Comparison of ENCODE assay signal across 28 cellular contexts in the genomic region with DNA sequence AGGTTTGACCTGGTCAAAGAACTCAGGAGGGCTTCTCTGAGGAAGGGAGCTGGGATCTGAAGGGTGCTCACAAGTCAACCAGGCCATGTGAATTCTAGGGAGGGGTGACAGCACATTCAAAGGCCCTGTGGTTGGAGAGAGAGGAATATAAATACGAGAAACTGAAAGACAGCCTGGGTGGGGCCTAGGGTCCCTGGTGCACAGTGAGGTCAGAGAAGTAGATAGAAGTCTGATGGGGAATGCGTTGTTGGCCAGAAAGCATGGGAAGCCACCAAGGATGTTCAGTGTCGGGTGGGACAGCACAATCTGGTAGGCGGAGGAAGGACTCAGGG.
"Had no signal": no experiment of that assay in that cellular context is flagged by ENCODE, and none has a peak within 500 bp of the region (broad histone marks: within the 10 kb centered on the region; RNA-seq: fewer than 3 reads in every experiment).

No MANE protein-coding gene starts in this region.

- DNase-seq: activated CD4-positive, alpha-beta T cell treated with anti-CD3 and anti-CD28 coated beads for 4 hours; activated CD8-positive, alpha-beta memory T cell treated with anti-CD3 and anti-CD28 coated beads, Interleukin-2, amount 50 U/mL, for 4 hours; activated CD8-positive, alpha-beta T cell treated with anti-CD3 and anti-CD28 coated beads for 36 hours; activated gamma-delta T cell treated with Interleukin-2 at 50 U/mL for 16 hours; activated naive CD4-positive, alpha-beta T cell treated with anti-CD3 and anti-CD28 coated beads, Interleukin-2, amount 10 ng/mL, durations not matched to agents 7 days and 5 days; activated naive CD8-positive, alpha-beta T cell treated with anti-CD3 and anti-CD28 coated beads for 36 hours; activated T-cell treated with anti-CD3 and anti-CD28 coated beads, Interleukin-2, amount 50 U/mL, for 72 hours; brain microvascular endothelial cell; Karpas-422; MM.1S; NCI-H1105; NCI-H146; NCI-H2029; NCI-H2107; NCI-H2171 treated with DMSO at 0.1 percent for 48 hours; NCI-H226; NCI-H510A; NCI-H526 treated with DMSO at 0.1 percent for 48 hours; NK-92 treated with Interleukin-12 subunit alpha and Interleukin-12 subunit beta, amount 100 ng/mL, for 24 hours; OCI-M1; RPMI8226; SW 1271 had no signal

- ATAC-seq: activated CD4-positive, CD25-positive, alpha-beta regulatory T cell treated with anti-CD3 and anti-CD28 coated beads, Interleukin-2, amount 50 U/mL, for 24 hours; activated CD8-positive, alpha-beta T cell treated with anti-CD3 and anti-CD28 coated beads for 36 hours; activated T-cell treated with anti-CD3 and anti-CD28 coated beads, Interleukin-2, amount 50 U/mL, for 72 hours; Panc1; Right ventricle myocardium inferior; SK-N-SH treated with all-trans-retinoic acid at 6 μM for 48 hours had no signal

- H3K27me3 ChIP-seq: brain microvascular endothelial cell, cardiac muscle cell, SJSA1 had no signal

- H3K27ac ChIP-seq: brain microvascular endothelial cell, cardiac muscle cell, SJSA1 had no signal

- H3K36me3 ChIP-seq: brain microvascular endothelial cell, cardiac muscle cell had no signal

- H3K4me3 ChIP-seq: cardiac muscle cell, SJSA1 had no signal

- H3K9me3 ChIP-seq: SJSA1 had no signal
